Comparison of ENCODE assay signal across 18 cellular contexts in the genomic region with DNA sequence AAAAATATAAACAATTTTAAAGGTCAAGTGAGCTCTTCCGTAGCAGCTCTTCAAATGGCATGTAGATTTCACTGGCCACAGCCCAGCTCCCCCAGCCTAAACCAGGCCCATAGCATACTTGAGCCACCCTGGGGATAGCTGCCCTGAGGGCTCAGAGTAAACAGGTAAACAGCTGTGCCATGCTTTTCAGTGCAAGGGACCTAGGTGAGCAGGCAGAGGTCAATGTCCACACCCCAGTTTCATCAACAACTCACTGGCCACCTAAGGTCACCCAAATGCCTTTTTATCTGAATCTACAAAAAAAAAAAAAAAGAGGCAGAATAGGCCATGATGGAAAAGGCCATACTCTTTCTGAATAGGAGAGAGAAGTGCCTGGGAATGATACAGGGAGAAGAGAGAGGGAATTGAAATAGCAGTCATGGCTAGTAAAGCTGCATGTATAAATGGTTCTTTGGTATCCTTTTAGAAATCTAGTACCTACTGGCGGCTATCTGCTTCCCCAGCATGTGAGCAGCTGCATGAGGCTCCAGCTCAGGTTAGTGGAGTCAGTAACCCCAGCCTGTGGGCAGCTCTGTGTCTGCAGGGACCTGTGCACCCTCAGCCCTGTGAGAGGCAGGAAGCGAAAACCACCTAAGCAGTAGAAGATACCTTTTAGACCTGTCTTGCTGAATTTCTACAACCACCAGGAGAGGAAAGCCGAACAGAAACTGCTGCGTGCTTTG.
DNase-seq lines count a peak whose midpoint lies in the region; ATAC-seq and TF ChIP-seq lines count a peak whose summit lies in the region.
"Had no signal": no experiment of that assay in that cellular context is flagged by ENCODE, and none has a peak within 500 bp of the region (broad histone marks: within the 10 kb centered on the region; RNA-seq: fewer than 3 reads in every experiment).

No MANE protein-coding gene starts in this region.

- no peaks in the 10 kb centered on the region for H3K79me2 ChIP-seq in hepatocyte

- H3K4me1 ChIP-seq in hepatocyte (ENCODE audit: insufficient read depth) = peaks cover 18% of the 10 kb centered on the region
- no peaks in the 10 kb centered on the region for H3K4me1 ChIP-seq in effector memory CD4-positive, alpha-beta T cell (ENCODE audit: control insufficient read depth, insufficient read depth, low read length, poor library complexity, severe bottlenecking)

- no peaks in the 10 kb centered on the region for H3K9me2 ChIP-seq in hepatocyte (replicated peaks; ENCODE audit: insufficient read depth)

- no peaks in the 10 kb centered on the region for H3K36me3 ChIP-seq in hepatocyte (replicated peaks; ENCODE audit: insufficient read depth, low read depth)
- no peaks in the 10 kb centered on the region for H3K36me3 ChIP-seq in effector memory CD4-positive, alpha-beta T cell (ENCODE audit: control insufficient read depth, insufficient read depth, low read length)

- H3K9me3 ChIP-seq in hepatocyte (ENCODE audit: low read depth) = no peaks in the 10 kb centered on the region
- no peaks in the 10 kb centered on the region for H3K9me3 ChIP-seq in effector memory CD4-positive, alpha-beta T cell (ENCODE audit: control insufficient read depth, low read length)

- peak overlapping the region; percentile 47 for H3K27ac ChIP-seq in hepatocyte
- no peak overlapping the region for H3K27ac ChIP-seq in effector memory CD4-positive, alpha-beta T cell (ENCODE audit: insufficient read depth, low read length, poor library complexity, severe bottlenecking)

- H3K4me2 ChIP-seq in hepatocyte = no peak overlapping the region

- H3K4me3 Mint-ChIP-seq in activated CD8-positive, alpha-beta T cell treated with anti-CD3 and anti-CD28 coated beads, Interleukin-2, amount 10 ng/mL, durations not matched to agents 7 days and 5 days = no peak overlapping the region
- H3K4me3 Mint-ChIP-seq in immature natural killer cell = no peak overlapping the region
- H3K4me3 Mint-ChIP-seq: CD4-positive, alpha-beta memory T cell; T-helper 1 cell treated with Interleukin-12 subunit alpha and Interleukin-12 subunit beta and Interleukin-4 antibody, amounts not matched to agents 30 μg/mL and 1 μg/mL, for 36 hours had no signal

- POLR2A ChIA-PET in activated CD8-positive, alpha-beta T cell treated with anti-CD3 and anti-CD28 coated beads, Interleukin-2, amount 10 ng/mL, durations not matched to agents 7 days and 5 days (lab: Charles Lee) = interaction anchor here (0.6 kb wide), 1 partner anchor 349 kb away, joined by 3 read pairs; no protein-coding TSS in a partner anchor

- DNase-seq in NCI-H345 (lab: John Stamatoyannopoulos, UW) (peak; percentile 31), NCI-H345 treated with DMSO at 0.1 percent for 48 hours (lab: John Stamatoyannopoulos, UW; ENCODE audit: unreplicated experiment) (no peak), NCI-H2029 (lab: John Stamatoyannopoulos, UW) (peak; percentile 65), hepatocyte (ENCODE audit: low spot score) (no peak), 8988T (no peak), immature natural killer cell (no peak)
- no peak for DNase-seq in activated CD8-positive, alpha-beta T cell treated with anti-CD3 and anti-CD28 coated beads, Interleukin-2, amount 10 ng/mL, durations not matched to agents 7 days and 5 days
- DNase-seq in effector memory CD4-positive, alpha-beta T cell = no peak
- DNase-seq: CD4-positive, alpha-beta memory T cell; GF-D8; H7; NCI-H1105; NCI-H187; NCI-H2171 treated with DMSO at 0.1 percent for 48 hours; NCI-H524; NK-92 treated with Interleukin-12 subunit alpha and Interleukin-12 subunit beta, amount 100 ng/mL, for 24 hours; SIG-M5 had no signal

- no peak for TF ChIP-seq CTCF in hepatocyte (IDR thresholded peaks at IDR 0.05; ENCODE audit: poor library complexity)

- H3K27me3 ChIP-seq in hepatocyte = no peaks in the 10 kb centered on the region
- H3K27me3 ChIP-seq in effector memory CD4-positive, alpha-beta T cell (replicated peaks; ENCODE audit: control insufficient read depth, insufficient read depth, low read length, poor library complexity, severe bottlenecking) = no peaks in the 10 kb centered on the region

- no peak overlapping the region for H2AFZ ChIP-seq in hepatocyte

- no peaks in the 10 kb centered on the region for H4K20me1 ChIP-seq in hepatocyte (ENCODE audit: insufficient read depth, poor library complexity, severe bottlenecking)

- ATAC-seq in activated CD8-positive, alpha-beta T cell treated with anti-CD3 and anti-CD28 coated beads, Interleukin-2, amount 10 ng/mL, durations not matched to agents 7 days and 5 days = no peak

- H3K4me1 Mint-ChIP-seq in activated CD8-positive, alpha-beta T cell treated with anti-CD3 and anti-CD28 coated beads, Interleukin-2, amount 10 ng/mL, durations not matched to agents 7 days and 5 days (ENCODE audit: low read depth) = no peaks in the 10 kb centered on the region
- no peaks in the 10 kb centered on the region for H3K4me1 Mint-ChIP-seq in immature natural killer cell
- H3K4me1 Mint-ChIP-seq: CD4-positive, alpha-beta memory T cell had no signal

- no peak overlapping the region for H3K27ac Mint-ChIP-seq in activated CD8-positive, alpha-beta T cell treated with anti-CD3 and anti-CD28 coated beads, Interleukin-2, amount 10 ng/mL, durations not matched to agents 7 days and 5 days
- H3K27ac Mint-ChIP-seq in immature natural killer cell = no peak overlapping the region
- H3K27ac Mint-ChIP-seq: CD4-positive, alpha-beta memory T cell; T-helper 1 cell treated with Interleukin-12 subunit alpha and Interleukin-12 subunit beta and Interleukin-4 antibody, amounts not matched to agents 30 μg/mL and 1 μg/mL, for 36 hours had no signal

- no peaks in the 10 kb centered on the region for H3K36me3 Mint-ChIP-seq in activated CD8-positive, alpha-beta T cell treated with anti-CD3 and anti-CD28 coated beads, Interleukin-2, amount 10 ng/mL, durations not matched to agents 7 days and 5 days (ENCODE audit: low read depth)
- no peaks in the 10 kb centered on the region for H3K36me3 Mint-ChIP-seq in immature natural killer cell
- H3K36me3 Mint-ChIP-seq: CD4-positive, alpha-beta memory T cell had no signal

- H3K4me3 ChIP-seq in hepatocyte = no peak overlapping the region
- H3K4me3 ChIP-seq in effector memory CD4-positive, alpha-beta T cell (ENCODE audit: insufficient read depth, low read depth, low read length, poor library complexity, severe bottlenecking) = no peak overlapping the region

- CTCF ChIA-PET in activated CD8-positive, alpha-beta T cell treated with anti-CD3 and anti-CD28 coated beads, Interleukin-2, amount 10 ng/mL, durations not matched to agents 7 days and 5 days (lab: Charles Lee) = no interaction called here

- no peaks in the 10 kb centered on the region for H3K27me3 Mint-ChIP-seq in activated CD8-positive, alpha-beta T cell treated with anti-CD3 and anti-CD28 coated beads, Interleukin-2, amount 10 ng/mL, durations not matched to agents 7 days and 5 days (ENCODE audit: low read depth)
- peaks cover 0 to 2% (median 2%) of the 10 kb centered on the region in 3 donors for H3K27me3 Mint-ChIP-seq in immature natural killer cell (ENCODE audit: low read depth in 3 of 3)
- H3K27me3 Mint-ChIP-seq: CD4-positive, alpha-beta memory T cell had no signal

- WGBS in hepatocyte (ENCODE audit: low lambda C conversion rate, missing lambda C conversion rate) = 88% methylated on average over 5 of the region's 5 CpGs

- no peaks in the 10 kb centered on the region for H3K9me3 Mint-ChIP-seq in activated CD8-positive, alpha-beta T cell treated with anti-CD3 and anti-CD28 coated beads, Interleukin-2, amount 10 ng/mL, durations not matched to agents 7 days and 5 days (ENCODE audit: insufficient read depth)
- H3K9me3 Mint-ChIP-seq in immature natural killer cell = peaks cover 0 to 5% (median 0%) of the 10 kb centered on the region in 6 donors

Comparison
In these comparisons a context has a peak if more than half of its experiments do, and no peak if none do; other contexts are left out.
1. DNase-seq: peak in NCI-H345 (single experiment) and NCI-H2029 (single experiment); none in NCI-H345 treated with DMSO at 0.1 percent for 48 hours (single experiment), hepatocyte (single experiment), 8988T (single experiment), activated CD8-positive, alpha-beta T cell treated with anti-CD3 and anti-CD28 coated beads, Interleukin-2, amount 10 ng/mL, durations not matched to agents 7 days and 5 days (single experiment), effector memory CD4-positive, alpha-beta T cell (0 of 3) and immature natural killer cell (0 of 3).